Comparison of ENCODE assay signal across 8 cellular contexts in genomic region chr14:23483216-23483854, GRCh38. TPM values are rescaled to one million over a fixed set of nuclear protein-coding genes. Genes with fewer than 3 reads are reported as not detected.
DNase-seq lines count a peak whose midpoint lies in the region; ATAC-seq and TF ChIP-seq lines count a peak whose summit lies in the region.

No MANE protein-coding gene starts in this region.

- TF ChIP-seq CTCF in NB4 (IDR thresholded peaks at IDR 0.05; ENCODE audit: low read depth, low read length) = peak; percentile 10
- TF ChIP-seq CTCF in WTC11 (IDR thresholded peaks at IDR 0.05) = peak; percentile 72
- TF ChIP-seq CTCF in kidney epithelial cell (IDR thresholded peaks at IDR 0.05; ENCODE audit: insufficient read depth, low read length, poor library complexity, severe bottlenecking) = peak; percentile 60

- H3K27me3 Mint-ChIP-seq in activated CD4-positive, alpha-beta T cell treated with anti-CD3 and anti-CD28 coated beads, Interleukin-2, amount 10 ng/mL, durations not matched to agents 7 days and 5 days = no peaks in the 10 kb centered on the region
- H3K27me3 Mint-ChIP-seq in activated CD4-positive, alpha-beta T cell treated with anti-CD3 and anti-CD28 coated beads, Interleukin-2, amount 10 ng/mL, durations not matched to agents 24 days and 14 days = no peaks in the 10 kb centered on the region
- H3K27me3 Mint-ChIP-seq in WTC11 (ENCODE audit: low read depth) = no peaks in the 10 kb centered on the region; the same call in 1 of the 2 replicates

- no peaks in the 10 kb centered on the region for H3K9me3 Mint-ChIP-seq in activated CD4-positive, alpha-beta T cell treated with anti-CD3 and anti-CD28 coated beads, Interleukin-2, amount 10 ng/mL, durations not matched to agents 7 days and 5 days
- H3K9me3 Mint-ChIP-seq in activated CD4-positive, alpha-beta T cell treated with anti-CD3 and anti-CD28 coated beads, Interleukin-2, amount 10 ng/mL, durations not matched to agents 24 days and 14 days = no peaks in the 10 kb centered on the region
- no peaks in the 10 kb centered on the region for H3K9me3 Mint-ChIP-seq in WTC11

- H3K4me3 Mint-ChIP-seq in activated CD4-positive, alpha-beta T cell treated with anti-CD3 and anti-CD28 coated beads, Interleukin-2, amount 10 ng/mL, durations not matched to agents 7 days and 5 days = no peak overlapping the region
- no peak overlapping the region for H3K4me3 Mint-ChIP-seq in activated CD4-positive, alpha-beta T cell treated with anti-CD3 and anti-CD28 coated beads, Interleukin-2, amount 10 ng/mL, durations not matched to agents 24 days and 14 days
- peak overlapping the region; percentile 55 for H3K4me3 Mint-ChIP-seq in WTC11

- no peaks in the 10 kb centered on the region for H3K27me3 ChIP-seq in kidney epithelial cell (ENCODE audit: control insufficient read depth, insufficient read depth, low read length)

- H3K27ac Mint-ChIP-seq in activated CD4-positive, alpha-beta T cell treated with anti-CD3 and anti-CD28 coated beads, Interleukin-2, amount 10 ng/mL, durations not matched to agents 7 days and 5 days = no peak overlapping the region
- H3K27ac Mint-ChIP-seq in activated CD4-positive, alpha-beta T cell treated with anti-CD3 and anti-CD28 coated beads, Interleukin-2, amount 10 ng/mL, durations not matched to agents 24 days and 14 days = no peak overlapping the region
- peak overlapping the region; percentile 97 for H3K27ac Mint-ChIP-seq in WTC11

- H3K4me1 Mint-ChIP-seq in activated CD4-positive, alpha-beta T cell treated with anti-CD3 and anti-CD28 coated beads, Interleukin-2, amount 10 ng/mL, durations not matched to agents 7 days and 5 days = peaks cover 1% of the 10 kb centered on the region
- H3K4me1 Mint-ChIP-seq in activated CD4-positive, alpha-beta T cell treated with anti-CD3 and anti-CD28 coated beads, Interleukin-2, amount 10 ng/mL, durations not matched to agents 24 days and 14 days = peaks cover 2% of the 10 kb centered on the region
- peaks cover 66% of the 10 kb centered on the region for H3K4me1 Mint-ChIP-seq in WTC11

- ATAC-seq in WTC11 = peak; percentile 87
- no peak for ATAC-seq in GM19023 (IDR thresholded peaks at IDR 0.05; ENCODE audit: unreplicated experiment)
- no peak for ATAC-seq in HG02759 (IDR thresholded peaks at IDR 0.05; ENCODE audit: unreplicated experiment)
- no peak for ATAC-seq in GM18867 (IDR thresholded peaks at IDR 0.05; ENCODE audit: unreplicated experiment)

- TF ChIP-seq POLR2A in NB4 (IDR thresholded peaks at IDR 0.05; ENCODE audit: extremely low read depth, insufficient read length) = no peak

- DNase-seq in activated CD4-positive, alpha-beta T cell treated with anti-CD3 and anti-CD28 coated beads, Interleukin-2, amount 10 ng/mL, durations not matched to agents 7 days and 5 days = peak; percentile 20
- DNase-seq in activated CD4-positive, alpha-beta T cell treated with anti-CD3 and anti-CD28 coated beads, Interleukin-2, amount 10 ng/mL, durations not matched to agents 24 days and 14 days = no peak
- DNase-seq in NB4 (ENCODE audit: low read depth) = peak; percentile 13
- DNase-seq in WTC11 (ENCODE audit: low spot score) = peak; percentile 87
- DNase-seq in kidney epithelial cell (ENCODE audit: low read depth) = no peak

- H3K36me3 ChIP-seq in kidney epithelial cell (ENCODE audit: control insufficient read depth, insufficient read depth, low read length) = peaks cover 1% of the 10 kb centered on the region

- CTCF ChIA-PET in activated CD4-positive, alpha-beta T cell treated with anti-CD3 and anti-CD28 coated beads, Interleukin-2, amount 10 ng/mL, durations not matched to agents 7 days and 5 days (lab: Charles Lee) = interaction anchor here (1.2 to 1.6 kb wide), 2 partner anchors 8 to 75 kb away, joined by 3 to 5 read pairs; no protein-coding TSS in a partner anchor
- CTCF ChIA-PET in WTC11 (lab: Charles Lee) = interaction anchor here (0.6 to 13.9 kb wide), 17 partner anchors 26 to 117 kb away, joined by 3 to 377 read pairs (median 8); partner anchors contain the start of gene THTPA

- POLR2A ChIA-PET in activated CD4-positive, alpha-beta T cell treated with anti-CD3 and anti-CD28 coated beads, Interleukin-2, amount 10 ng/mL, durations not matched to agents 7 days and 5 days (lab: Charles Lee) = no interaction called here
- POLR2A ChIA-PET in WTC11 (lab: Charles Lee) = interaction anchor here (1.2 to 6.0 kb wide), 9 partner anchors 40 to 80 kb away, joined by 3 to 73 read pairs (median 7); partner anchors contain the start of gene THTPA

- H3K4me3 ChIP-seq in NB4 (ENCODE audit: low read depth, low read length) (no peak overlapping the region), kidney epithelial cell (ENCODE audit: low read depth, low read length) (no peak overlapping the region)

- intact Hi-C loops in activated CD4-positive, alpha-beta T cell treated with anti-CD3 and anti-CD28 coated beads, Interleukin-2, amount 10 ng/mL, durations not matched to agents 24 days and 14 days (cut with micrococcal nuclease) = no loop called here

- peaks cover 7% of the 10 kb centered on the region for H3K36me3 Mint-ChIP-seq in activated CD4-positive, alpha-beta T cell treated with anti-CD3 and anti-CD28 coated beads, Interleukin-2, amount 10 ng/mL, durations not matched to agents 7 days and 5 days (ENCODE audit: low read depth)
- H3K36me3 Mint-ChIP-seq in activated CD4-positive, alpha-beta T cell treated with anti-CD3 and anti-CD28 coated beads, Interleukin-2, amount 10 ng/mL, durations not matched to agents 24 days and 14 days (ENCODE audit: low read depth) = peaks cover 7% of the 10 kb centered on the region
- H3K36me3 Mint-ChIP-seq in WTC11 = no peaks in the 10 kb centered on the region

TF ChIP-seq in WTC11, 78 proteins besides CTCF, POLR2A, EP300 and RAD21 (continues in another document):
- TF ChIP-seq MAX (CRISPR knock-in tag; IDR thresholded peaks at IDR 0.05) (peak; percentile 45; the same call in 1 of the 2 replicates), PREB (CRISPR knock-in tag; IDR thresholded peaks at IDR 0.05; ENCODE audit: borderline replicate concordance) (no peak), ZNF281 (CRISPR knock-in tag; IDR thresholded peaks at IDR 0.05) (0 out of 2 replicates have a peak, but pooled peaks have one; percentile 45), ETV6 (CRISPR knock-in tag; IDR thresholded peaks at IDR 0.05) (0 out of 2 replicates have a peak, but pooled peaks have one; percentile 10), NFE2L1 (CRISPR knock-in tag; IDR thresholded peaks at IDR 0.05) (peak; percentile 39; the same call in 1 of the 2 replicates), MYBL2 (CRISPR knock-in tag; IDR thresholded peaks at IDR 0.05) (no peak), ZSCAN18 (CRISPR knock-in tag; IDR thresholded peaks at IDR 0.05) (no peak)

RNA-seq across cellular contexts. Expression of gene NGDN, which starts 13.8 kb away (rescaled TPM):
- 10 to 100 TPM; 46.4 to 47.3 TPM for total RNA-seq in activated CD4-positive, alpha-beta T cell treated with anti-CD3 and anti-CD28 coated beads, Interleukin-2, amount 10 ng/mL, durations not matched to agents 7 days and 5 days
- total RNA-seq in activated CD4-positive, alpha-beta T cell treated with anti-CD3 and anti-CD28 coated beads, Interleukin-2, amount 10 ng/mL, durations not matched to agents 24 days and 14 days = 78.6 and 79.2 TPM in 2 replicates
- total RNA-seq in WTC11 (2021) (37.4 to 45.5 TPM (median 43.3 TPM) in 3 replicates), kidney epithelial cell (43.4 and 48.1 TPM in 2 replicates)

RNA-seq across cellular contexts. Expression of gene MYH7, which starts 47.9 kb away (rescaled TPM):
- under 1 TPM; 0.04 to 0.07 TPM for total RNA-seq in activated CD4-positive, alpha-beta T cell treated with anti-CD3 and anti-CD28 coated beads, Interleukin-2, amount 10 ng/mL, durations not matched to agents 7 days and 5 days
- not detected in 2 replicates for total RNA-seq in activated CD4-positive, alpha-beta T cell treated with anti-CD3 and anti-CD28 coated beads, Interleukin-2, amount 10 ng/mL, durations not matched to agents 24 days and 14 days
- total RNA-seq in WTC11 (2021) (0.02 TPM in 1 of 3 replicates, not detected in the others), kidney epithelial cell (not detected in 2 replicates)

Comparison
In these comparisons a context has a peak if more than half of its experiments do, and no peak if none do; other contexts are left out.
1. DNase-seq: peak in activated CD4-positive, alpha-beta T cell treated with anti-CD3 and anti-CD28 coated beads, Interleukin-2, amount 10 ng/mL, durations not matched to agents 7 days and 5 days (single experiment), NB4 (single experiment) and WTC11 (single experiment); none in activated CD4-positive, alpha-beta T cell treated with anti-CD3 and anti-CD28 coated beads, Interleukin-2, amount 10 ng/mL, durations not matched to agents 24 days and 14 days (single experiment) and kidney epithelial cell (single experiment).
2. CTCF ChIP-seq: peak in every context shown above with its lines; median percentile 72 in WTC11; 60 in kidney epithelial cell; 10 in NB4.